ENCODE assay signal across 19 cellular contexts in genomic region chr6:133972388-133972787, GRCh38. TPM values are rescaled to one million over a fixed set of nuclear protein-coding genes. Genes with fewer than 3 reads are reported as not detected.
DNase-seq lines count a peak whose midpoint lies in the region; ATAC-seq and TF ChIP-seq lines count a peak whose summit lies in the region.
"Had no signal": no experiment of that assay in that cellular context is flagged by ENCODE, and none has a peak within 500 bp of the region (broad histone marks: within the 10 kb centered on the region; RNA-seq: fewer than 3 reads in every experiment).

No MANE protein-coding gene starts in this region.

- peak overlapping the region; percentile 7 for H3K4me2 ChIP-seq in parathyroid adenoma (ENCODE audit: low read length)
- H3K4me2 ChIP-seq: BLaER1 had no signal

- H3K36me3 ChIP-seq in parathyroid adenoma (ENCODE audit: control insufficient read depth, insufficient read depth, low read length) = no peaks in the 10 kb centered on the region
- H3K36me3 ChIP-seq in gastrocnemius medialis = no peaks in the 10 kb centered on the region
- H3K36me3 ChIP-seq: BLaER1 had no signal

- H3K27ac ChIP-seq in VCaP (peak overlapping the region; percentile 65), parathyroid adenoma (no peak overlapping the region), gastrocnemius medialis (no peak overlapping the region)
- H3K27ac ChIP-seq: BLaER1, HL-60 had no signal

- peak; percentile 9 for DNase-seq in DMS 273 (lab: John Stamatoyannopoulos, UW; ENCODE audit: unreplicated experiment)
- no peak for DNase-seq in DMS 273 treated with DMSO at 0.1 percent for 48 hours (lab: John Stamatoyannopoulos, UW)
- DNase-seq in gastrocnemius medialis = no peak
- DNase-seq in posterior cingulate gyrus = no peak
- no peak for DNase-seq in NCI-H2171 (lab: John Stamatoyannopoulos, UW)
- DNase-seq: ACHN; CD8-positive, alpha-beta T cell; H9; NCI-H1105; NCI-H2029; NCI-H226; NCI-H524; NCI-H82 had no signal

- H3K4me1 ChIP-seq in parathyroid adenoma = peaks cover 18% of the 10 kb centered on the region
- peaks cover under 1 to 15% of the 10 kb centered on the region in 2 donors for H3K4me1 ChIP-seq in gastrocnemius medialis

- TF ChIP-seq CTCF in VCaP (conservative IDR thresholded peaks at IDR 0.05) = no peak
- no peak for TF ChIP-seq CTCF in parathyroid adenoma (IDR thresholded peaks at IDR 0.05)
- TF ChIP-seq CTCF in gastrocnemius medialis (IDR thresholded peaks at IDR 0.05 in 4 of 5, conservative IDR thresholded peaks at IDR 0.05 in 1 of 5) = no peak

- no peak overlapping the region for H3K9ac ChIP-seq in parathyroid adenoma
- H3K9ac ChIP-seq: BLaER1 had no signal

- H3K4me3 ChIP-seq in parathyroid adenoma (ENCODE audit: low read depth, low read length) (no peak overlapping the region), gastrocnemius medialis (no peak overlapping the region)
- H3K4me3 ChIP-seq: BLaER1 had no signal

- H3K9me3 ChIP-seq in parathyroid adenoma (ENCODE audit: control insufficient read depth, low read length) (no peaks in the 10 kb centered on the region), gastrocnemius medialis (no peaks in the 10 kb centered on the region)
- H3K9me3 ChIP-seq: BLaER1 had no signal

- no peak for TF ChIP-seq POLR2A in gastrocnemius medialis (IDR thresholded peaks at IDR 0.05)

- peaks cover 21% of the 10 kb centered on the region for H3K79me2 ChIP-seq in parathyroid adenoma

- no peak overlapping the region for H2AFZ ChIP-seq in parathyroid adenoma

- ATAC-seq in HG03442 (IDR thresholded peaks at IDR 0.05; ENCODE audit: unreplicated experiment) (peak; percentile 36), gastrocnemius medialis (no peak)
- ATAC-seq: Right ventricle myocardium inferior had no signal

- in situ Hi-C loops in gastrocnemius medialis (cut with MboI; ENCODE audit: low sequenced_read_pairs in 4 of 4) = loop anchor here (5.0 to 10.0 kb wide), 4 partner anchors 85 to 95 kb away; no protein-coding TSS in a partner anchor

- no peaks in the 10 kb centered on the region for H3K27me3 ChIP-seq in parathyroid adenoma (ENCODE audit: control insufficient read depth, insufficient read depth, low read length)
- no peaks in the 10 kb centered on the region for H3K27me3 ChIP-seq in gastrocnemius medialis
- H3K27me3 ChIP-seq: BLaER1 had no signal

- intact Hi-C loops in gastrocnemius medialis (cut with DNase I; ENCODE audit: low total_unique reads) = loop anchor here (2.0 kb wide), 1 partner anchor 48 kb away; no protein-coding TSS in a partner anchor
- intact Hi-C loops in posterior cingulate gyrus (cut with DNase I) = loop anchor here (5.0 kb wide), 1 partner anchor 125 kb away; no protein-coding TSS in a partner anchor

RNA-seq across cellular contexts. Expression of gene TBPL1, which starts 19.4 kb away (rescaled TPM):
- total RNA-seq in gastrocnemius medialis = 1 to 10 TPM in 3 of 4 donors, under 1 TPM in 1; 0.85 to 9.1 (median 4.7) TPM
